Comparison of ENCODE assay signal across 17 cellular contexts in the genomic region with DNA sequence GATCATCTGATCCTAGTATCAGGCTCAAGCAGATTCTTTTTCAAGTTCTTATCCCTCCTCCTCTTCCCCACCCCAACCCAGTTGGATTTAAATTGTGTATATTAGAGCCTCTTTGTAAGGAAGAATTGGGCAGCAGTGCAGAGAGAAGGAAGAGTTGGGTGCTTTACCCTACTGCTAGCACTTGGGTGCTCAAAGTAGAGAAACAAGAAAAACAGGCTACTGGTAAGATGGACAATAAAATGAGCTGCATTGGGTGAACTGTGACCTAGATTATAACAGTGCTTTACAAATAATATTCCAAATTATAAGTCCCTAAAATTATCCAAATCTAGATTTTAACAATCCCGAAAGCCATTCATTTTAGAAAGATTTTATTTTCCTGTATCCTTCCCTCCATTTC.
A peak's percentile ranks its signal among the peaks of the same experiment; 100 is the strongest.
DNase-seq lines count a peak whose midpoint lies in the region; ATAC-seq and TF ChIP-seq lines count a peak whose summit lies in the region.
"Had no signal": no experiment of that assay in that cellular context is flagged by ENCODE, and none has a peak within 500 bp of the region (broad histone marks: within the 10 kb centered on the region; RNA-seq: fewer than 3 reads in every experiment).

No MANE protein-coding gene starts in this region.

- H3K27ac ChIP-seq in PC-3 (ENCODE audit: low read length) (no peak overlapping the region), upper lobe of left lung (no peak overlapping the region)

- H3K9ac ChIP-seq in PC-3 (ENCODE audit: low read length) = no peak overlapping the region

- H3K9me2 ChIP-seq in PC-3 (replicated peaks; ENCODE audit: low read length) = no peaks in the 10 kb centered on the region

- intact Hi-C loops in PC-3 (cut with micrococcal nuclease) = no loop called here

- TF ChIP-seq CTCF in AG10803 (conservative IDR thresholded peaks at IDR 0.05; ENCODE audit: low read length) = no peak
- TF ChIP-seq CTCF in PC-3 (conservative IDR thresholded peaks at IDR 0.05; ENCODE audit: low read depth, low read length) = no peak
- TF ChIP-seq CTCF in nephron (IDR thresholded peaks at IDR 0.05; ENCODE audit: unreplicated experiment in 3 of 3) = no peak
- no peak for TF ChIP-seq CTCF in upper lobe of left lung (IDR thresholded peaks at IDR 0.05)

- WGBS in upper lobe of left lung, 2 donors = 83 to 93% methylated on average over 1 of the region's 1 CpG

- POLR2A ChIA-PET in PC-3 (lab: Charles Lee; ENCODE audit: unreplicated experiment) = no interaction called here

- CTCF ChIA-PET in PC-3 (lab: Charles Lee) = no interaction called here

- no peak for ATAC-seq in PC-3
- no peak for ATAC-seq in upper lobe of left lung (ENCODE audit: low FRiP score in 2 of 2)
- ATAC-seq: GM12878 had no signal

- TF ChIP-seq EP300 in upper lobe of left lung (IDR thresholded peaks at IDR 0.05) = no peak

- no peak for TF ChIP-seq POLR2A in upper lobe of left lung (IDR thresholded peaks at IDR 0.05)

- H3K9me3 ChIP-seq in PC-3 (ENCODE audit: low read length) (no peaks in the 10 kb centered on the region), upper lobe of left lung (no peaks in the 10 kb centered on the region)
- H3K9me3 ChIP-seq: BE2C, Caco-2 had no signal

- H3K36me3 Mint-ChIP-seq in nephron (ENCODE audit: low read depth) = no peaks in the 10 kb centered on the region
- H3K36me3 Mint-ChIP-seq: CD4-positive, CD25-positive, alpha-beta regulatory T cell had no signal

- DNase-seq in AG10803 (ENCODE audit: low read depth) = peak; percentile 0
- peak; percentile 4 for DNase-seq in DMS53 treated with DMSO at 0.1 percent for 48 hours (lab: John Stamatoyannopoulos, UW; ENCODE audit: unreplicated experiment)
- peak; percentile 54 for DNase-seq in PC-3
- no peak for DNase-seq in upper lobe of left lung
- DNase-seq in DMS114 treated with DMSO at 0.1 percent for 48 hours (lab: John Stamatoyannopoulos, UW; ENCODE audit: unreplicated experiment) = no peak
- no peak for DNase-seq in NCI-H2081 treated with DMSO at 0.1 percent for 48 hours (lab: John Stamatoyannopoulos, UW)
- DNase-seq: BE2C; C1 segment of cervical spinal cord; Caco-2; CD4-positive, CD25-positive, alpha-beta regulatory T cell; DMS153; DND-41; EL; HCEC 1CT; KG1 had no signal

- H3K9me3 Mint-ChIP-seq in nephron = peaks cover 8% of the 10 kb centered on the region

- peak overlapping the region; percentile 10 for H3K4me2 ChIP-seq in PC-3 (ENCODE audit: low read length)

- no peaks in the 10 kb centered on the region for H3K36me3 ChIP-seq in PC-3 (ENCODE audit: low read depth, low read length)
- no peaks in the 10 kb centered on the region for H3K36me3 ChIP-seq in upper lobe of left lung
- H3K36me3 ChIP-seq: BE2C had no signal

- peaks cover 7% of the 10 kb centered on the region for H3K4me1 Mint-ChIP-seq in nephron
- H3K4me1 Mint-ChIP-seq: CD4-positive, CD25-positive, alpha-beta regulatory T cell had no signal

- H2AFZ ChIP-seq in PC-3 (ENCODE audit: low read length) = no peak overlapping the region

- H3K27me3 Mint-ChIP-seq in nephron (ENCODE audit: low read depth) = no peaks in the 10 kb centered on the region
- H3K27me3 Mint-ChIP-seq: CD4-positive, CD25-positive, alpha-beta regulatory T cell had no signal

- H4K20me1 ChIP-seq in PC-3 (ENCODE audit: low read length) = no peaks in the 10 kb centered on the region

- BruUV-seq in PC-3 (replicated peaks; lab: Mats Ljungman, UMichigan) = no TSS peak

- no peaks in the 10 kb centered on the region for H3K79me2 ChIP-seq in PC-3 (ENCODE audit: low read length)

- H3K4me1 ChIP-seq in PC-3 (ENCODE audit: insufficient read depth, low read length) = peaks cover 4% of the 10 kb centered on the region; the same call in 1 of the 2 replicates
- H3K4me1 ChIP-seq in upper lobe of left lung = no peaks in the 10 kb centered on the region
- H3K4me1 ChIP-seq: BE2C, Caco-2 had no signal

- no peaks in the 10 kb centered on the region for H3F3A ChIP-seq in PC-3 (ENCODE audit: low read length, unreplicated experiment)

- H3K27ac Mint-ChIP-seq in nephron = peak overlapping the region in 2 of 3 experiments; percentile 2 to 43
- H3K27ac Mint-ChIP-seq: CD4-positive, CD25-positive, alpha-beta regulatory T cell had no signal

- H3K4me3 Mint-ChIP-seq in nephron = no peak overlapping the region
- H3K4me3 Mint-ChIP-seq: CD4-positive, CD25-positive, alpha-beta regulatory T cell had no signal

- no peak overlapping the region for H3K4me3 ChIP-seq in AG10803 (ENCODE audit: low read length)
- no peak overlapping the region for H3K4me3 ChIP-seq in PC-3 (ENCODE audit: low read length)
- no peak overlapping the region for H3K4me3 ChIP-seq in upper lobe of left lung
- H3K4me3 ChIP-seq: GM12878 had no signal

- H3K27me3 ChIP-seq in PC-3 (ENCODE audit: low read length) (no peaks in the 10 kb centered on the region), upper lobe of left lung (no peaks in the 10 kb centered on the region)
- H3K27me3 ChIP-seq: BE2C had no signal

Comparison
In these comparisons a context has a peak if more than half of its experiments do, and no peak if none do; other contexts are left out.
1. DNase-seq: peak in AG10803 (single experiment), DMS53 treated with DMSO at 0.1 percent for 48 hours (single experiment) and PC-3 (single experiment); none in upper lobe of left lung (0 of 2), DMS114 treated with DMSO at 0.1 percent for 48 hours (single experiment) and NCI-H2081 treated with DMSO at 0.1 percent for 48 hours (single experiment).